Comparison of ENCODE assay signal across 14 cellular contexts in genomic region chr14:72830786-72831583, GRCh38.
DNase-seq lines count a peak whose midpoint lies in the region; ATAC-seq and TF ChIP-seq lines count a peak whose summit lies in the region.
"Had no signal": no experiment of that assay in that cellular context is flagged by ENCODE, and none has a peak within 500 bp of the region (broad histone marks: within the 10 kb centered on the region; RNA-seq: fewer than 3 reads in every experiment).

No MANE protein-coding gene starts in this region.

- H3K4me3 ChIP-seq in HAP-1 (no peak overlapping the region), psoas muscle (no peak overlapping the region), stomach (no peak overlapping the region), smooth muscle cell (no peak overlapping the region)
- H3K4me3 ChIP-seq: suprapubic skin had no signal

- no peak overlapping the region for H3K4me2 ChIP-seq in smooth muscle cell

- peak in 2 of 4 donors; percentile 10 to 20 for ATAC-seq in psoas muscle
- ATAC-seq in HG02973 (IDR thresholded peaks at IDR 0.05; ENCODE audit: unreplicated experiment), result no peak
- ATAC-seq: activated T-helper 17 cell treated with anti-CD3 and anti-CD28 coated beads, Interleukin-2, amount 50 U/mL, for 72 hours; CD8-positive, alpha-beta T cell had no signal

- no peak overlapping the region for H3K9ac ChIP-seq in smooth muscle cell (ENCODE audit: low read depth)

- DNase-seq in HAP-1 (ENCODE audit: low spot score in 2 of 2) (peak; percentile 19 to 36), dermis blood vessel endothelial cell (peak; percentile 25), iPS-NIHi7 (ENCODE audit: extremely low spot score) (peak; percentile 33), psoas muscle (no peak), NCI-H1092 treated with DMSO at 0.1 percent for 48 hours (lab: John Stamatoyannopoulos, UW) (no peak), stomach (no peak), smooth muscle cell (lab: John Stamatoyannopoulos, UW; ENCODE audit: unreplicated experiment) (no peak)
- DNase-seq: CD8-positive, alpha-beta T cell; HFFc6; NCI-H187; stimulated activated CD4-positive, alpha-beta T cell treated with anti-CD3 and anti-CD28 coated beads, Interleukin-4, amount 100 ng/mL, for 1 hour had no signal

- TF ChIP-seq EP300 in stomach (IDR thresholded peaks at IDR 0.05), result no peak

- H3K36me3 ChIP-seq in HAP-1 (replicated peaks) (no peaks in the 10 kb centered on the region), psoas muscle (ENCODE audit: insufficient read depth in 1 of 2, low read depth in 1 of 2) (no peaks in the 10 kb centered on the region), stomach (no peaks in the 10 kb centered on the region), smooth muscle cell (ENCODE audit: low read depth) (no peaks in the 10 kb centered on the region)
- H3K36me3 ChIP-seq: suprapubic skin had no signal

- no peak for TF ChIP-seq CTCF in psoas muscle (IDR thresholded peaks at IDR 0.05)
- no peak for TF ChIP-seq CTCF in stomach (IDR thresholded peaks at IDR 0.05)
- no peak for TF ChIP-seq CTCF in smooth muscle cell (IDR thresholded peaks at IDR 0.05; ENCODE audit: borderline replicate concordance, insufficient read depth, poor library complexity, severe bottlenecking)

- H4K20me1 ChIP-seq in smooth muscle cell (ENCODE audit: low read depth), result peaks cover 9% of the 10 kb centered on the region

- H3K27ac ChIP-seq in psoas muscle (peak overlapping the region; percentile 67), stomach (peak overlapping the region in 1 of 5 donors; percentile 66), smooth muscle cell (ENCODE audit: low read depth) (no peak overlapping the region)
- H3K27ac ChIP-seq: suprapubic skin had no signal

- intact Hi-C loops in psoas muscle (cut with DNase I) (no loop called here), stomach (cut with DNase I; ENCODE audit: low total_unique reads) (no loop called here)

- no peaks in the 10 kb centered on the region for H3K4me1 ChIP-seq in HAP-1
- peaks cover 27% of the 10 kb centered on the region for H3K4me1 ChIP-seq in psoas muscle
- H3K4me1 ChIP-seq in stomach, result peaks cover 0 to 12% (median 0%) of the 10 kb centered on the region in 4 donors
- peaks cover 5% of the 10 kb centered on the region for H3K4me1 ChIP-seq in smooth muscle cell (ENCODE audit: low read depth)

- in situ Hi-C loops in HAP-1 (cut with MboI; ENCODE audit: low sequenced_read_pairs), result no loop called here

- H3K27me3 ChIP-seq in HAP-1 (ENCODE audit: low read depth) (no peaks in the 10 kb centered on the region), psoas muscle (ENCODE audit: insufficient read depth in 3 of 3, low read length in 2 of 3) (no peaks in the 10 kb centered on the region), stomach (peaks cover 0 to 17% (median 8%) of the 10 kb centered on the region in 3 donors), smooth muscle cell (ENCODE audit: low read depth) (no peaks in the 10 kb centered on the region)
- H3K27me3 ChIP-seq: suprapubic skin had no signal

- 20 to 37% (median 23%) methylated on average over 16 of the region's 16 CpGs for WGBS in psoas muscle, 3 donors
- WGBS in stomach, 5 donors, result 26 to 33% (median 26%) methylated on average over 16 of the region's 16 CpGs
- WGBS in smooth muscle cell (ENCODE audit: low lambda C conversion rate), result 70% methylated on average over 16 of the region's 16 CpGs

- no peak overlapping the region for H2AFZ ChIP-seq in smooth muscle cell (ENCODE audit: low read depth)

- no peaks in the 10 kb centered on the region for H3F3A ChIP-seq in smooth muscle cell (ENCODE audit: low read depth)

- no peak for TF ChIP-seq POLR2A in stomach (IDR thresholded peaks at IDR 0.05)

- H3K9me3 ChIP-seq in HAP-1 (no peaks in the 10 kb centered on the region), psoas muscle (no peaks in the 10 kb centered on the region), stomach (no peaks in the 10 kb centered on the region), smooth muscle cell (replicated peaks; ENCODE audit: low read depth) (no peaks in the 10 kb centered on the region)
- H3K9me3 ChIP-seq: suprapubic skin had no signal

- H3K79me2 ChIP-seq in smooth muscle cell (ENCODE audit: low read depth), result no peaks in the 10 kb centered on the region

Comparison
In these comparisons a context has a peak if more than half of its experiments do, and no peak if none do; other contexts are left out.
1. DNase-seq: peak in HAP-1 (2 of 2), dermis blood vessel endothelial cell (single experiment) and iPS-NIHi7 (single experiment); none in psoas muscle (0 of 2), NCI-H1092 treated with DMSO at 0.1 percent for 48 hours (single experiment), stomach (single experiment) and smooth muscle cell (single experiment).